8 cellular contexts compared by ENCODE assay signal in the genomic region with DNA sequence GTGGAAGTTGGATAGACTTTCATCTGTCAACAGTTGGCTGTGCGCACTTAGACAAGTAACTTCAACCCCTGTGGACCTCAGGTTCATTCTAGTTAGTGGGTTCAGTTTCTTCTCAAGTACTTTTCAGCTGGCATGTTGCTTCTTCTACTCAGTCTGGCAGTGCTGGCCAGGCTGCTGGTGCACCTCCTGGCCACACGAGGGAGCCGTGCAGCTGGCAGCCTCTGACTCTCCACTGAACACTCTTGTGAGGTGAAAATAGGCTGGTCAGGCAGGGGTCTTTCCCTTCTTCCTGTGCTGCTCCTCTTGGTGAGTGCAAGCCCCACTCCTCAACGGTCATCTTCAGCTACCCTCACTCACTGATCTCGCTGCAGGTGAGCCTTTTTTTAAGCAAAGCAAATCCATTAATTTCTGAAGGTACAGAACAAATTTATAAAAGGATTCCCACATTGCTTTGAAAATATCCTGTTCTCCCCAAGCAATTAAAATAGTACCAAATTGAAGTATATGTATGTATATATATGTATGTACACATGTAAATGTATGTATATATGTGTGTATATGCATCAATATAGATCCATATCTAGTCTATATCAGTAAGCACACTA. TPM values are rescaled to one million over a fixed set of nuclear protein-coding genes. Genes with fewer than 3 reads are reported as not detected.
DNase-seq lines count a peak whose midpoint lies in the region; ATAC-seq and TF ChIP-seq lines count a peak whose summit lies in the region.

No MANE protein-coding gene starts in this region.

- WGBS in adrenal gland, 4 donors, result 16 to 29% (median 22%) methylated on average over 3 to 5 of the region's 5 CpGs
- WGBS in hepatocyte (ENCODE audit: low lambda C conversion rate, missing lambda C conversion rate), result 32% methylated on average over 5 of the region's 5 CpGs
- WGBS in spleen, 5 donors, result 6 to 23% (median 20%) methylated on average over 3 to 5 of the region's 5 CpGs

- peak; percentile 56 to 94 (median 78) for TF ChIP-seq CTCF in adrenal gland (IDR thresholded peaks at IDR 0.05)
- peak; percentile 65 for TF ChIP-seq CTCF in hepatocyte (IDR thresholded peaks at IDR 0.05; ENCODE audit: poor library complexity)
- peak; percentile 23 to 90 (median 81) for TF ChIP-seq CTCF in spleen (IDR thresholded peaks at IDR 0.05 in 8 of 11, conservative IDR thresholded peaks at IDR 0.05 in 3 of 11)

- H3K36me3 ChIP-seq in adrenal gland (replicated peaks in 1 of 2) (no peaks in the 10 kb centered on the region), hepatocyte (replicated peaks; ENCODE audit: insufficient read depth, low read depth) (no peaks in the 10 kb centered on the region), spleen (peaks cover 0 to 12% (median 0%) of the 10 kb centered on the region in 6 donors)

- H3K4me2 ChIP-seq in hepatocyte, result no peak overlapping the region

- no peak overlapping the region for H2AFZ ChIP-seq in hepatocyte

- no peaks in the 10 kb centered on the region for H4K20me1 ChIP-seq in hepatocyte (ENCODE audit: insufficient read depth, poor library complexity, severe bottlenecking)

- H3K4me1 ChIP-seq in adrenal gland (replicated peaks in 1 of 2), result peaks cover 0 to 4% of the 10 kb centered on the region in 2 donors
- no peaks in the 10 kb centered on the region for H3K4me1 ChIP-seq in hepatocyte (ENCODE audit: insufficient read depth)
- no peaks in the 10 kb centered on the region for H3K4me1 ChIP-seq in spleen

- H3K27me3 ChIP-seq in adrenal gland (peaks cover 3% of the 10 kb centered on the region), hepatocyte (no peaks in the 10 kb centered on the region), spleen (replicated peaks in 1 of 7) (peaks cover 0 to 8% (median 0%) of the 10 kb centered on the region in 7 donors)

- peak; percentile 99 for ATAC-seq in GM19463 (IDR thresholded peaks at IDR 0.05; ENCODE audit: unreplicated experiment)
- ATAC-seq in HG03097 (IDR thresholded peaks at IDR 0.05; ENCODE audit: low FRiP score, unreplicated experiment), result no peak

- H3K27ac ChIP-seq in adrenal gland (no peak overlapping the region), hepatocyte (no peak overlapping the region), spleen (no peak overlapping the region)

- H3K4me3 ChIP-seq in adrenal gland, result no peak overlapping the region
- no peak overlapping the region for H3K4me3 ChIP-seq in hepatocyte
- H3K4me3 ChIP-seq in spleen, result no peak overlapping the region

- in situ Hi-C loops in Caki2 (cut with HindIII; ENCODE audit: low pct_unique_long_range_greater_than_20kb, low sequenced_read_pairs), result no loop called here

- TF ChIP-seq POLR2A in adrenal gland (IDR thresholded peaks at IDR 0.05) (no peak), spleen (IDR thresholded peaks at IDR 0.05) (no peak)

- H3K9me2 ChIP-seq in hepatocyte (replicated peaks; ENCODE audit: insufficient read depth), result no peaks in the 10 kb centered on the region

- intact Hi-C loops in adrenal gland (cut with DNase I), result loop anchor here in 1 of 2 donors (5.0 to 10.0 kb wide), 2 partner anchors 62 to 160 kb away; no protein-coding TSS in a partner anchor
- intact Hi-C loops in spleen (cut with DNase I; ENCODE audit: low total_unique reads), result loop anchor here (5.0 kb wide), 1 partner anchor 158 kb away; no protein-coding TSS in a partner anchor

- H3K9me3 ChIP-seq in adrenal gland (replicated peaks in 1 of 3), result no peaks in the 10 kb centered on the region
- no peaks in the 10 kb centered on the region for H3K9me3 ChIP-seq in hepatocyte (ENCODE audit: low read depth)
- no peaks in the 10 kb centered on the region for H3K9me3 ChIP-seq in spleen

- H3K79me2 ChIP-seq in hepatocyte, result no peaks in the 10 kb centered on the region

- DNase-seq in Caki2 (ENCODE audit: low read depth) (peak; percentile 27), HuH-7 (ENCODE audit: low spot score) (peak; percentile 44), SKM-1 (lab: John Stamatoyannopoulos, UW; ENCODE audit: unreplicated experiment) (peak; percentile 17), adrenal gland (peak; percentile 30 to 73 (median 54)), hepatocyte (ENCODE audit: low spot score) (peak; percentile 43), spleen (peak; percentile 87)

RNA-seq across cellular contexts. Expression of a gene that starts 30.6 kb away (rescaled TPM):
- 5.0 and 13.8 TPM in 2 replicates for total RNA-seq in Caki2 (2014; rRNA removed; shearing (Covaris generic); ENCODE audit: low replicate concordance)
- total RNA-seq in adrenal gland (1 to 10 TPM; 6.5 to 9.8 (median 7.8) TPM), hepatocyte (5.8 and 6.5 TPM in 2 replicates), spleen (1 to 10 TPM; 1.4 to 4.3 (median 2.5) TPM)
- polyA plus RNA-seq in adrenal gland (1 to 10 TPM; 1.4 to 4.8 (median 1.8) TPM), hepatocyte (2.6 TPM in 2 replicates), spleen (under 1 TPM; 0.11 to 0.45 (median 0.20) TPM)

Comparison
In these comparisons a context has a peak if more than half of its experiments do, and no peak if none do; other contexts are left out.
1. DNase-seq: peak in every context shown above with its lines; median percentile 87 in spleen; 54 in adrenal gland; 44 in HuH-7; 43 in hepatocyte; 27 in Caki2; 17 in SKM-1.